Comparison of ENCODE assay signal across 8 cellular contexts in genomic region chr6:43629505-43630300, GRCh38. TPM values are rescaled to one million over a fixed set of nuclear protein-coding genes. Genes with fewer than 3 reads are reported as not detected.
DNase-seq lines count a peak whose midpoint lies in the region; ATAC-seq and TF ChIP-seq lines count a peak whose summit lies in the region.

No MANE protein-coding gene starts in this region.

- 0% methylated on average over 35 to 39 of the region's 41 CpGs for WGBS in lower leg skin, 2 donors

- peaks cover 33% of the 10 kb centered on the region for H3K4me1 ChIP-seq in CD4-positive, alpha-beta memory T cell (ENCODE audit: insufficient read depth, low read length)
- H3K4me1 ChIP-seq in duodenal mucosa (ENCODE audit: control insufficient read depth in 1 of 2, insufficient read depth in 2 of 2, low read length in 2 of 2) = peaks cover 14 to 29% of the 10 kb centered on the region in 2 donors

- H3K27ac Mint-ChIP-seq in CD4-positive, alpha-beta memory T cell = peak overlapping the region; percentile 97 to 99 (median 98)
- peak overlapping the region; percentile 100 for H3K27ac Mint-ChIP-seq in activated CD4-positive, alpha-beta memory T cell treated with anti-CD3 and anti-CD28 coated beads, Interleukin-2, amount 10 ng/mL, durations not matched to agents 7 days and 5 days

- peaks cover 17% of the 10 kb centered on the region for H3K36me3 ChIP-seq in CD4-positive, alpha-beta memory T cell (ENCODE audit: insufficient read depth, low read length)
- H3K36me3 ChIP-seq in duodenal mucosa (ENCODE audit: control insufficient read depth in 1 of 2, insufficient read depth in 2 of 2, low read length in 2 of 2) = peaks cover 15 to 18% of the 10 kb centered on the region in 2 donors

- no peaks in the 10 kb centered on the region for H3K9me3 ChIP-seq in CD4-positive, alpha-beta memory T cell (ENCODE audit: control insufficient read depth in 1 of 2, low read length in 2 of 2)
- no peaks in the 10 kb centered on the region for H3K9me3 ChIP-seq in duodenal mucosa (ENCODE audit: control insufficient read depth in 1 of 2, low read length in 2 of 2)

- ATAC-seq in GM19455 (IDR thresholded peaks at IDR 0.05; ENCODE audit: unreplicated experiment) = peak; percentile 70

- H3K9ac ChIP-seq in duodenal mucosa (ENCODE audit: low read depth in 1 of 2, low read length in 2 of 2) = peak overlapping the region; percentile 94 to 95

- peak overlapping the region; percentile 84 for H3K27ac ChIP-seq in CD4-positive, alpha-beta memory T cell (ENCODE audit: low read depth, low read length)
- H3K27ac ChIP-seq in duodenal mucosa (ENCODE audit: low read depth, low read length) = peak overlapping the region; percentile 98

- peak overlapping the region; percentile 89 to 95 for H3K4me3 ChIP-seq in CD4-positive, alpha-beta memory T cell (ENCODE audit: low read length in 2 of 2)
- peak overlapping the region; percentile 91 to 99 for H3K4me3 ChIP-seq in duodenal mucosa (ENCODE audit: low read depth in 1 of 2, low read length in 2 of 2)
- peak overlapping the region; percentile 40 for H3K4me3 ChIP-seq in lower leg skin (ENCODE audit: low read depth, poor library complexity, severe bottlenecking)

- no peak for TF ChIP-seq POLR2A in lower leg skin (IDR thresholded peaks at IDR 0.05)

- H3K36me3 Mint-ChIP-seq in CD4-positive, alpha-beta memory T cell = peaks cover 6 to 30% of the 10 kb centered on the region in 2 donors
- H3K36me3 Mint-ChIP-seq in activated CD4-positive, alpha-beta memory T cell treated with anti-CD3 and anti-CD28 coated beads, Interleukin-2, amount 10 ng/mL, durations not matched to agents 7 days and 5 days (ENCODE audit: low read depth) = peaks cover 38% of the 10 kb centered on the region

- H3K9me3 Mint-ChIP-seq in CD4-positive, alpha-beta memory T cell = no peaks in the 10 kb centered on the region
- no peaks in the 10 kb centered on the region for H3K9me3 Mint-ChIP-seq in activated CD4-positive, alpha-beta memory T cell treated with anti-CD3 and anti-CD28 coated beads, Interleukin-2, amount 10 ng/mL, durations not matched to agents 7 days and 5 days

- intact Hi-C loops in CD4-positive, alpha-beta memory T cell (cut with micrococcal nuclease) = loop anchor here (1.0 to 10.0 kb wide), 6 partner anchors 53 to 1895 kb away; partner anchors contain the start of genes ABCC10, POLH, POLR1C and TFEB
- intact Hi-C loops in lower leg skin (cut with DNase I; ENCODE audit: low total_unique reads) = no loop called here

- POLR2A ChIA-PET in CD4-positive, alpha-beta memory T cell (lab: Charles Lee; ENCODE audit: partially characterized antibody) = interaction anchor here (0.5 to 3.0 kb wide), 25 partner anchors 9 to 1842 kb away, joined by 3 to 28 read pairs (median 4); partner anchors contain the start of genes HSP90AB1, KLHDC3, MEA1 and MRPS18A
- POLR2A ChIA-PET in activated CD4-positive, alpha-beta memory T cell treated with anti-CD3 and anti-CD28 coated beads, Interleukin-2, amount 10 ng/mL, durations not matched to agents 7 days and 5 days (lab: Charles Lee) = interaction anchor here (0.8 to 3.0 kb wide), 41 partner anchors 11 to 1066 kb away, joined by 3 to 30 read pairs (median 5); partner anchors contain the start of genes CNPY3, HSP90AB1, MRPS18A and POLH

- no peaks in the 10 kb centered on the region for H3K27me3 Mint-ChIP-seq in CD4-positive, alpha-beta memory T cell
- H3K27me3 Mint-ChIP-seq in activated CD4-positive, alpha-beta memory T cell treated with anti-CD3 and anti-CD28 coated beads, Interleukin-2, amount 10 ng/mL, durations not matched to agents 7 days and 5 days = no peaks in the 10 kb centered on the region

- peak overlapping the region; percentile 98 to 100 (median 99) for H3K4me3 Mint-ChIP-seq in CD4-positive, alpha-beta memory T cell
- peak overlapping the region; percentile 99 for H3K4me3 Mint-ChIP-seq in activated CD4-positive, alpha-beta memory T cell treated with anti-CD3 and anti-CD28 coated beads, Interleukin-2, amount 10 ng/mL, durations not matched to agents 7 days and 5 days

- H3K4me1 Mint-ChIP-seq in CD4-positive, alpha-beta memory T cell = peaks cover 29 to 51% (median 35%) of the 10 kb centered on the region in 4 donors
- peaks cover 48% of the 10 kb centered on the region for H3K4me1 Mint-ChIP-seq in activated CD4-positive, alpha-beta memory T cell treated with anti-CD3 and anti-CD28 coated beads, Interleukin-2, amount 10 ng/mL, durations not matched to agents 7 days and 5 days

- DNase-seq in CD4-positive, alpha-beta memory T cell = peak; percentile 82 to 96 (median 86)
- DNase-seq in HK-2 (ENCODE audit: unreplicated experiment) (peak; percentile 93), NCI-H82 treated with DMSO at 0.1 percent for 48 hours (lab: John Stamatoyannopoulos, UW; ENCODE audit: unreplicated experiment) (peak; percentile 98), lower leg skin (ENCODE audit: low spot score in 2 of 2) (peak; percentile 98 to 99)
- DNase-seq in activated CD4-positive, alpha-beta memory T cell treated with anti-CD3 and anti-CD28 coated beads, Interleukin-2, amount 10 ng/mL, durations not matched to agents 7 days and 5 days = peak; percentile 95
- DNase-seq in stimulated activated CD4-positive, alpha-beta T cell treated with anti-CD3 and anti-CD28 coated beads, Interleukin-4, amount 100 ng/mL, for 4 hours = peak; percentile 73 to 83

- H3K27me3 ChIP-seq in CD4-positive, alpha-beta memory T cell (ENCODE audit: insufficient read depth, low read length) = no peaks in the 10 kb centered on the region
- H3K27me3 ChIP-seq in duodenal mucosa (ENCODE audit: control insufficient read depth in 1 of 2, insufficient read depth in 2 of 2, low read length in 2 of 2) = no peaks in the 10 kb centered on the region

- no peak for TF ChIP-seq CTCF in lower leg skin (IDR thresholded peaks at IDR 0.05)

- CTCF ChIA-PET in CD4-positive, alpha-beta memory T cell (lab: Charles Lee; ENCODE audit: partially characterized antibody) = interaction anchor here (0.6 to 1.7 kb wide), 9 partner anchors 12 to 42 kb away, joined by 3 to 10 read pairs (median 3); no protein-coding TSS in a partner anchor
- CTCF ChIA-PET in activated CD4-positive, alpha-beta memory T cell treated with anti-CD3 and anti-CD28 coated beads, Interleukin-2, amount 10 ng/mL, durations not matched to agents 7 days and 5 days (lab: Charles Lee) = interaction anchor here (0.5 to 2.0 kb wide), 14 partner anchors 10 to 617 kb away, joined by 3 to 15 read pairs (median 3); partner anchors contain the start of genes HSP90AB1, MRPS18A, POLH and XPO5

RNA-seq across cellular contexts. Expression of gene GTPBP2, which starts 0.6 kb away (rescaled TPM):
- 10 to 100 TPM; 82.3 to 85.0 TPM for total RNA-seq in CD4-positive, alpha-beta memory T cell
- polyA plus RNA-seq in CD4-positive, alpha-beta memory T cell = 1 to 10 TPM in 1 of 2 donors, under 1 TPM in 1; 0.83 to 3.7 TPM
- 100 to 1,000 TPM; 107 to 112 TPM for total RNA-seq in activated CD4-positive, alpha-beta memory T cell treated with anti-CD3 and anti-CD28 coated beads, Interleukin-2, amount 10 ng/mL, durations not matched to agents 7 days and 5 days
- total RNA-seq in lower leg skin = 10 to 100 TPM; 31.1 to 39.9 (median 36.0) TPM

RNA-seq across cellular contexts. Expression of gene MAD2L1BP, which starts 5.9 kb away (rescaled TPM):
- 10 to 100 TPM; 31.7 to 33.0 TPM for total RNA-seq in CD4-positive, alpha-beta memory T cell
- polyA plus RNA-seq in CD4-positive, alpha-beta memory T cell = 10 to 100 TPM; 23.6 to 25.1 TPM
- 10 to 100 TPM; 40.4 to 41.8 TPM for total RNA-seq in activated CD4-positive, alpha-beta memory T cell treated with anti-CD3 and anti-CD28 coated beads, Interleukin-2, amount 10 ng/mL, durations not matched to agents 7 days and 5 days
- total RNA-seq in lower leg skin = 10 to 100 TPM; 20.8 to 31.1 (median 27.7) TPM

RNA-seq across cellular contexts. Expression of gene RSPH9, which starts 15.1 kb away (rescaled TPM):
- not detected for total RNA-seq in CD4-positive, alpha-beta memory T cell
- polyA plus RNA-seq in CD4-positive, alpha-beta memory T cell = 1 to 10 TPM in 1 of 2 donors, under 1 TPM in 1; 0.71 to 1.3 TPM
- not detected for total RNA-seq in activated CD4-positive, alpha-beta memory T cell treated with anti-CD3 and anti-CD28 coated beads, Interleukin-2, amount 10 ng/mL, durations not matched to agents 7 days and 5 days
- under 1 TPM in 2 of 4 donors, not detected in 2; 0.17 to 0.42 TPM for total RNA-seq in lower leg skin

RNA-seq across cellular contexts. Expression of gene POLH, which starts 53.7 kb away (rescaled TPM):
- total RNA-seq in CD4-positive, alpha-beta memory T cell = 10 to 100 TPM; 27.1 to 31.9 TPM
- polyA plus RNA-seq in CD4-positive, alpha-beta memory T cell = 10 to 100 TPM in 1 of 2 donors, 1 to 10 TPM in 1; 8.2 to 23.2 TPM
- 10 to 100 TPM; 74.6 to 75.5 TPM for total RNA-seq in activated CD4-positive, alpha-beta memory T cell treated with anti-CD3 and anti-CD28 coated beads, Interleukin-2, amount 10 ng/mL, durations not matched to agents 7 days and 5 days
- total RNA-seq in lower leg skin = 10 to 100 TPM; 13.0 to 28.2 (median 15.7) TPM

RNA-seq across cellular contexts. Expression of gene XPO5, which starts 53.9 kb away (rescaled TPM):
- total RNA-seq in CD4-positive, alpha-beta memory T cell = 10 to 100 TPM; 42.2 to 43.4 TPM
- 10 to 100 TPM in 1 of 2 donors, 1 to 10 TPM in 1; 5.2 to 10.7 TPM for polyA plus RNA-seq in CD4-positive, alpha-beta memory T cell
- 10 to 100 TPM; 62.5 to 78.5 TPM for total RNA-seq in activated CD4-positive, alpha-beta memory T cell treated with anti-CD3 and anti-CD28 coated beads, Interleukin-2, amount 10 ng/mL, durations not matched to agents 7 days and 5 days
- total RNA-seq in lower leg skin = 10 to 100 TPM; 24.0 to 30.4 (median 27.3) TPM

Comparison
In these comparisons a context has a peak if more than half of its experiments do, and no peak if none do; other contexts are left out.
1. Peak in every context shown above with its lines: DNase-seq, ATAC-seq, H3K4me3 ChIP-seq and H3K27ac ChIP-seq.
2. H3K4me3 ChIP-seq: peak in every context shown above with its lines; median percentile 95 in duodenal mucosa; 92 in CD4-positive, alpha-beta memory T cell; 40 in lower leg skin.